Comparison of ENCODE assay signal across 8 cellular contexts in genomic region chr12:53625373-53625945, GRCh38. TPM values are rescaled to one million over a fixed set of nuclear protein-coding genes. Genes with fewer than 3 reads are reported as not detected.
A peak's percentile ranks its signal among the peaks of the same experiment; 100 is the strongest.
DNase-seq lines count a peak whose midpoint lies in the region; ATAC-seq and TF ChIP-seq lines count a peak whose summit lies in the region.

No MANE protein-coding gene starts in this region.

- no peak for TF ChIP-seq CTCF in liver (IDR thresholded peaks at IDR 0.05; ENCODE audit: low read depth, low read length, missing input control)
- TF ChIP-seq CTCF in thyroid gland (IDR thresholded peaks at IDR 0.05): no peak

- H3K4me3 ChIP-seq in liver (ENCODE audit: low read depth in 1 of 3, low read length in 3 of 3) (peak overlapping the region; percentile 64 to 97 (median 90)), thyroid gland (replicated peaks in 1 of 3) (peak overlapping the region; percentile 34 to 50 (median 37))

- H3K9me3 ChIP-seq in liver (ENCODE audit: control insufficient read depth in 4 of 4, low read length in 3 of 4): no peaks in the 10 kb centered on the region
- no peaks in the 10 kb centered on the region for H3K9me3 ChIP-seq in thyroid gland

- peaks cover 48% of the 10 kb centered on the region for H3K4me1 Mint-ChIP-seq in activated CD8-positive, alpha-beta memory T cell treated with anti-CD3 and anti-CD28 coated beads, Interleukin-2, amount 10 ng/mL, durations not matched to agents 7 days and 5 days

- no peak for DNase-seq in activated CD8-positive, alpha-beta memory T cell treated with anti-CD3 and anti-CD28 coated beads, Interleukin-2, amount 10 ng/mL, durations not matched to agents 7 days and 5 days
- DNase-seq in activated CD8-positive, alpha-beta memory T cell treated with anti-CD3 and anti-CD28 coated beads for 24 hours: no peak
- DNase-seq in thyroid gland (no peak), HuH-7 (ENCODE audit: low spot score) (no peak)

- CTCF ChIA-PET in activated CD8-positive, alpha-beta memory T cell treated with anti-CD3 and anti-CD28 coated beads, Interleukin-2, amount 10 ng/mL, durations not matched to agents 7 days and 5 days (lab: Charles Lee): interaction anchor here (0.5 to 2.3 kb wide), 4 partner anchors 8 to 82 kb away, joined by 3 to 10 read pairs (median 4); partner anchors contain the start of gene ATP5MC2

- peak overlapping the region; percentile 97 for H3K4me3 Mint-ChIP-seq in activated CD8-positive, alpha-beta memory T cell treated with anti-CD3 and anti-CD28 coated beads, Interleukin-2, amount 10 ng/mL, durations not matched to agents 7 days and 5 days

- H3K36me3 Mint-ChIP-seq in activated CD8-positive, alpha-beta memory T cell treated with anti-CD3 and anti-CD28 coated beads, Interleukin-2, amount 10 ng/mL, durations not matched to agents 7 days and 5 days: peaks cover 6% of the 10 kb centered on the region

- H3K36me3 ChIP-seq in liver (ENCODE audit: control insufficient read depth in 4 of 4, insufficient read depth in 3 of 4, low read depth in 1 of 4, low read length in 3 of 4) (no peaks in the 10 kb centered on the region), thyroid gland (no peaks in the 10 kb centered on the region)

- H3K9me3 Mint-ChIP-seq in activated CD8-positive, alpha-beta memory T cell treated with anti-CD3 and anti-CD28 coated beads, Interleukin-2, amount 10 ng/mL, durations not matched to agents 7 days and 5 days (ENCODE audit: low read depth): no peaks in the 10 kb centered on the region

- H3K27me3 ChIP-seq in liver (ENCODE audit: control insufficient read depth in 4 of 4, insufficient read depth in 4 of 4, low read length in 3 of 4): no peaks in the 10 kb centered on the region
- no peaks in the 10 kb centered on the region for H3K27me3 ChIP-seq in thyroid gland

- H3K27me3 Mint-ChIP-seq in activated CD8-positive, alpha-beta memory T cell treated with anti-CD3 and anti-CD28 coated beads, Interleukin-2, amount 10 ng/mL, durations not matched to agents 7 days and 5 days: no peaks in the 10 kb centered on the region

- peak overlapping the region; percentile 92 for H3K27ac Mint-ChIP-seq in activated CD8-positive, alpha-beta memory T cell treated with anti-CD3 and anti-CD28 coated beads, Interleukin-2, amount 10 ng/mL, durations not matched to agents 7 days and 5 days

- H3K27ac ChIP-seq in angular gyrus (ENCODE audit: low read depth, low read length) (peak overlapping the region; percentile 98), liver (ENCODE audit: low read depth in 1 of 2, low read length in 2 of 2) (peak overlapping the region; percentile 88 to 94), thyroid gland (peak overlapping the region; percentile 29 to 92 (median 91))

- intact Hi-C loops in thyroid gland (cut with DNase I): loop anchor here (5.0 kb wide), 1 partner anchor 52 kb away; the partner anchor contains the start of gene ATP5MC2

- WGBS in liver: 17% methylated on average over 5 of the region's 5 CpGs
- 25 to 26% methylated on average over 5 of the region's 5 CpGs for WGBS in thyroid gland, 2 donors

- no peak for TF ChIP-seq POLR2A in thyroid gland (IDR thresholded peaks at IDR 0.05)

- no peak for TF ChIP-seq RAD21 in liver (IDR thresholded peaks at IDR 0.05)

- H3K9ac ChIP-seq in liver (ENCODE audit: low read depth in 1 of 2, low read length in 2 of 2): peak overlapping the region; percentile 96 to 98

- peaks cover 3 to 40% (median 29%) of the 10 kb centered on the region in 4 donors for H3K4me1 ChIP-seq in liver (ENCODE audit: control insufficient read depth in 4 of 4, insufficient read depth in 4 of 4, low read length in 3 of 4)
- peaks cover 28 to 32% of the 10 kb centered on the region in 2 donors for H3K4me1 ChIP-seq in thyroid gland

- no peak for ATAC-seq in activated CD8-positive, alpha-beta memory T cell treated with anti-CD3 and anti-CD28 coated beads, Interleukin-2, amount 10 ng/mL, durations not matched to agents 7 days and 5 days
- ATAC-seq in GM21447 (IDR thresholded peaks at IDR 0.05; ENCODE audit: unreplicated experiment) (no peak), GM18861 (IDR thresholded peaks at IDR 0.05; ENCODE audit: unreplicated experiment) (no peak)

TF ChIP-seq in liver, 16 proteins besides CTCF, POLR2A, EP300 and RAD21:
- TF ChIP-seq GABPA (IDR thresholded peaks at IDR 0.05 in 1 of 2, conservative IDR thresholded peaks at IDR 0.05 in 1 of 2) (no peak), REST (IDR thresholded peaks at IDR 0.05) (no peak)
- TF ChIP-seq, protein P1, sequence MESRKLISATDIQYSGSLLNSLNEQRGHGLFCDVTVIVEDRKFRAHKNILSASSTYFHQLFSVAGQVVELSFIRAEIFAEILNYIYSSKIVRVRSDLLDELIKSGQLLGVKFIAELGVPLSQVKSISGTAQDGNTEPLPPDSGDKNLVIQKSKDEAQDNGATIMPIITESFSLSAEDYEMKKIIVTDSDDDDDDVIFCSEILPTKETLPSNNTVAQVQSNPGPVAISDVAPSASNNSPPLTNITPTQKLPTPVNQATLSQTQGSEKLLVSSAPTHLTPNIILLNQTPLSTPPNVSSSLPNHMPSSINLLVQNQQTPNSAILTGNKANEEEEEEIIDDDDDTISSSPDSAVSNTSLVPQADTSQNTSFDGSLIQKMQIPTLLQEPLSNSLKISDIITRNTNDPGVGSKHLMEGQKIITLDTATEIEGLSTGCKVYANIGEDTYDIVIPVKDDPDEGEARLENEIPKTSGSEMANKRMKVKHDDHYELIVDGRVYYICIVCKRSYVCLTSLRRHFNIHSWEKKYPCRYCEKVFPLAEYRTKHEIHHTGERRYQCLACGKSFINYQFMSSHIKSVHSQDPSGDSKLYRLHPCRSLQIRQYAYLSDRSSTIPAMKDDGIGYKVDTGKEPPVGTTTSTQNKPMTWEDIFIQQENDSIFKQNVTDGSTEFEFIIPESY (IDR thresholded peaks at IDR 0.05): no peak

RNA-seq across cellular contexts. Expression of gene ATF7, which starts 0.7 kb away (rescaled TPM):
- 10 to 100 TPM; 24.6 to 33.8 TPM for total RNA-seq in activated CD8-positive, alpha-beta memory T cell treated with anti-CD3 and anti-CD28 coated beads, Interleukin-2, amount 10 ng/mL, durations not matched to agents 7 days and 5 days
- total RNA-seq in liver: 10 to 100 TPM in 1 of 2 donors, 1 to 10 TPM in 1; 5.3 to 14.5 TPM
- polyA plus RNA-seq in liver: 10 to 100 TPM in 1 of 2 donors, 1 to 10 TPM in 1; 5.6 to 14.1 TPM
- 10 to 100 TPM; 21.3 to 40.1 (median 37.6) TPM for total RNA-seq in thyroid gland

RNA-seq across cellular contexts. Expression of gene ATP5MC2, which starts 50.4 kb away (rescaled TPM):
- total RNA-seq in activated CD8-positive, alpha-beta memory T cell treated with anti-CD3 and anti-CD28 coated beads, Interleukin-2, amount 10 ng/mL, durations not matched to agents 7 days and 5 days: 100 to 1,000 TPM; 253 to 333 TPM
- 100 to 1,000 TPM in 1 of 2 donors, 10 to 100 TPM in 1; 57.0 to 110 TPM for total RNA-seq in liver
- 100 to 1,000 TPM; 231 to 294 TPM for polyA plus RNA-seq in liver
- total RNA-seq in thyroid gland: 100 to 1,000 TPM; 181 to 334 (median 259) TPM
